In the genomic region with DNA sequence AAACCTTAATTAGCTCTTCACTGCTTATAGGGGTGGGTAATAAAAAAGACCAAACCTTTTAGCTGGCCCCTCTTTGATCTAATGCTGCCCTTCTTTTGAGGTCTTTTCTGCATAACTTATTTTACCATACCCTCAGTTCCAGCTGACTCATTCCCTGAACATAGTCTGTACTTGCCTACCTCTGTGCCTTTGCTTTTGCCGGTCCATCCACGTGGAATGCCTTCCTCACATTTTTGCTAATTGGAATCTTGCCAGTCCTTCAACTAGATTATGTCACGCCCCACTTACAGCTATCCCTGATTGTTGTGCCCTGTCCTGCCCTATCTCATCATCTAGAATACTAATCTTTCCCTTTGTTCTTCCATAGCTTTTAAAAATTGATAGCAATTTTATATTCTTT, we compare ENCODE assay signal across 20 cellular contexts. TPM values are rescaled to one million over a fixed set of nuclear protein-coding genes. Genes with fewer than 3 reads are reported as not detected.
DNase-seq lines count a peak whose midpoint lies in the region; ATAC-seq and TF ChIP-seq lines count a peak whose summit lies in the region.
"Had no signal": no experiment of that assay in that cellular context is flagged by ENCODE, and none has a peak within 500 bp of the region (broad histone marks: within the 10 kb centered on the region; RNA-seq: fewer than 3 reads in every experiment).

No MANE protein-coding gene starts in this region.

- no peak overlapping the region for H3K4me3 ChIP-seq in fibroblast of the aortic adventitia (ENCODE audit: low read depth, low read length)
- H3K4me3 ChIP-seq: coronary artery, gastroesophageal sphincter, left lung, right atrium auricular region had no signal

- no peak overlapping the region; the same call in 1 of the 2 replicates for H3K4me3 Mint-ChIP-seq in HFFc6
- no peak overlapping the region for H3K4me3 Mint-ChIP-seq in activated T-cell treated with anti-CD3 and anti-CD28 coated beads, Interleukin-2, amount 50 U/mL, for 4 hours
- no peak overlapping the region for H3K4me3 Mint-ChIP-seq in activated T-helper 1 cell treated with anti-CD3 and anti-CD28 coated beads, Interleukin-12 subunit alpha, Interleukin-12 subunit beta, Interleukin-2, Interleukin-4 antibody, amounts not matched to agents 30 ng/mL and 10 ng/mL and 1 ng/mL, durations not matched to agents 14 hours and 24 hours and 36 hours
- H3K4me3 Mint-ChIP-seq: CD14-positive monocyte had no signal

- H3K9me3 Mint-ChIP-seq in HFFc6: no peaks in the 10 kb centered on the region
- no peaks in the 10 kb centered on the region for H3K9me3 Mint-ChIP-seq in activated T-cell treated with anti-CD3 and anti-CD28 coated beads, Interleukin-2, amount 50 U/mL, for 4 hours
- no peaks in the 10 kb centered on the region for H3K9me3 Mint-ChIP-seq in activated T-helper 1 cell treated with anti-CD3 and anti-CD28 coated beads, Interleukin-12 subunit alpha, Interleukin-12 subunit beta, Interleukin-2, Interleukin-4 antibody, amounts not matched to agents 30 ng/mL and 10 ng/mL and 1 ng/mL, durations not matched to agents 14 hours and 24 hours and 36 hours
- H3K9me3 Mint-ChIP-seq: CD14-positive monocyte had no signal

- no peak for ATAC-seq in activated T-cell treated with anti-CD3 and anti-CD28 coated beads, Interleukin-2, amount 50 U/mL, for 4 hours
- ATAC-seq in HG02759 (IDR thresholded peaks at IDR 0.05; ENCODE audit: unreplicated experiment): no peak
- ATAC-seq: gastroesophageal sphincter, left lung had no signal

- intact Hi-C loops in activated T-helper 1 cell treated with anti-CD3 and anti-CD28 coated beads, Interleukin-12 subunit alpha, Interleukin-12 subunit beta, Interleukin-2, Interleukin-4 antibody, amounts not matched to agents 30 ng/mL and 10 ng/mL and 1 ng/mL, durations not matched to agents 14 hours and 24 hours and 36 hours (cut with micrococcal nuclease): no loop called here

- H3K36me3 Mint-ChIP-seq in HFFc6 (ENCODE audit: low read depth): peaks cover 64% of the 10 kb centered on the region
- H3K36me3 Mint-ChIP-seq in activated T-cell treated with anti-CD3 and anti-CD28 coated beads, Interleukin-2, amount 50 U/mL, for 4 hours (ENCODE audit: insufficient read depth): peaks cover 47% of the 10 kb centered on the region
- H3K36me3 Mint-ChIP-seq in activated T-helper 1 cell treated with anti-CD3 and anti-CD28 coated beads, Interleukin-12 subunit alpha, Interleukin-12 subunit beta, Interleukin-2, Interleukin-4 antibody, amounts not matched to agents 30 ng/mL and 10 ng/mL and 1 ng/mL, durations not matched to agents 14 hours and 24 hours and 36 hours (ENCODE audit: low read depth): peaks cover 63% of the 10 kb centered on the region

- DNase-seq in A172 (ENCODE audit: low spot score) (peak; percentile 16), HFFc6 (peak; percentile 32), astrocyte of the hippocampus (ENCODE audit: low read depth, low spot score) (peak; percentile 65), fibroblast of the aortic adventitia (ENCODE audit: low read depth) (peak; percentile 13), NOMO-1 treated with dmso at 0.1 percent for 144 hours (lab: John Stamatoyannopoulos, UW; ENCODE audit: unreplicated experiment) (no peak)
- no peak for DNase-seq in activated T-cell treated with anti-CD3 and anti-CD28 coated beads, Interleukin-2, amount 50 U/mL, for 4 hours
- DNase-seq in activated T-helper 1 cell treated with anti-CD3 and anti-CD28 coated beads, Interleukin-12 subunit alpha, Interleukin-12 subunit beta, Interleukin-2, Interleukin-4 antibody, amounts not matched to agents 30 ng/mL and 10 ng/mL and 1 ng/mL, durations not matched to agents 14 hours and 24 hours and 36 hours (ENCODE audit: low spot score): no peak
- DNase-seq: activated CD4-positive, alpha-beta T cell treated with anti-CD3 and anti-CD28 coated beads for 48 hours; activated CD8-positive, alpha-beta memory T cell treated with anti-CD3 and anti-CD28 coated beads, Interleukin-2, amount 50 U/mL, for 4 hours; HCEC 1CT; KBM-7; left lung; NCI-H187 treated with DMSO at 0.1 percent for 48 hours; NCI-H446 treated with DMSO at 0.1 percent for 48 hours; nucleus accumbens had no signal

- H3K4me1 Mint-ChIP-seq in HFFc6 (ENCODE audit: low read depth): peaks cover 47% of the 10 kb centered on the region
- H3K4me1 Mint-ChIP-seq in activated T-cell treated with anti-CD3 and anti-CD28 coated beads, Interleukin-2, amount 50 U/mL, for 4 hours (ENCODE audit: low read depth): peaks cover 19% of the 10 kb centered on the region
- peaks cover 13% of the 10 kb centered on the region for H3K4me1 Mint-ChIP-seq in activated T-helper 1 cell treated with anti-CD3 and anti-CD28 coated beads, Interleukin-12 subunit alpha, Interleukin-12 subunit beta, Interleukin-2, Interleukin-4 antibody, amounts not matched to agents 30 ng/mL and 10 ng/mL and 1 ng/mL, durations not matched to agents 14 hours and 24 hours and 36 hours (ENCODE audit: low read depth)

- peak overlapping the region; percentile 29 for H3K27ac Mint-ChIP-seq in HFFc6
- no peak overlapping the region for H3K27ac Mint-ChIP-seq in activated T-helper 1 cell treated with anti-CD3 and anti-CD28 coated beads, Interleukin-12 subunit alpha, Interleukin-12 subunit beta, Interleukin-2, Interleukin-4 antibody, amounts not matched to agents 30 ng/mL and 10 ng/mL and 1 ng/mL, durations not matched to agents 14 hours and 24 hours and 36 hours

- H3K27me3 Mint-ChIP-seq in HFFc6 (ENCODE audit: insufficient read depth): no peaks in the 10 kb centered on the region
- H3K27me3 Mint-ChIP-seq in activated T-cell treated with anti-CD3 and anti-CD28 coated beads, Interleukin-2, amount 50 U/mL, for 4 hours (ENCODE audit: low read depth): no peaks in the 10 kb centered on the region
- H3K27me3 Mint-ChIP-seq in activated T-helper 1 cell treated with anti-CD3 and anti-CD28 coated beads, Interleukin-12 subunit alpha, Interleukin-12 subunit beta, Interleukin-2, Interleukin-4 antibody, amounts not matched to agents 30 ng/mL and 10 ng/mL and 1 ng/mL, durations not matched to agents 14 hours and 24 hours and 36 hours (ENCODE audit: insufficient read depth): no peaks in the 10 kb centered on the region

- TF ChIP-seq CTCF in HFFc6 (IDR thresholded peaks at IDR 0.05) (no peak), fibroblast of the aortic adventitia (IDR thresholded peaks at IDR 0.05; ENCODE audit: insufficient read depth, low read length) (no peak)

RNA-seq across cellular contexts. Expression of gene FAF2, which starts 44.2 kb away (rescaled TPM):
- 57.3 and 59.7 TPM in 2 replicates for total RNA-seq in A172 (2014; rRNA removed; shearing (Covaris generic))
- total RNA-seq in HFFc6 (2021; fragmentation: NEBNext Ultra II Directional; extraction: Animal tissue kit (Norgen Biotek cat#: 25700)): 10 to 100 TPM; 43.4 to 53.1 (median 49.3) TPM
- total RNA-seq in fibroblast of the aortic adventitia (ENCODE audit: low replicate concordance): 42.3 and 45.3 TPM in 2 replicates
- 10 to 100 TPM; 43.0 to 50.1 (median 43.2) TPM for total RNA-seq in activated T-cell treated with anti-CD3 and anti-CD28 coated beads, Interleukin-2, amount 50 U/mL, for 4 hours
- total RNA-seq in activated T-helper 1 cell treated with anti-CD3 and anti-CD28 coated beads, Interleukin-12 subunit alpha, Interleukin-12 subunit beta, Interleukin-2, Interleukin-4 antibody, amounts not matched to agents 30 ng/mL and 10 ng/mL and 1 ng/mL, durations not matched to agents 14 hours and 24 hours and 36 hours: 46.0 and 47.3 TPM in 2 replicates

RNA-seq across cellular contexts. Expression of gene RNF44, which starts 44.8 kb away (rescaled TPM):
- total RNA-seq in A172 (2014; rRNA removed; shearing (Covaris generic)): 8.1 and 9.2 TPM in 2 replicates
- total RNA-seq in HFFc6 (2021; fragmentation: NEBNext Ultra II Directional; extraction: Animal tissue kit (Norgen Biotek cat#: 25700)): 10 to 100 TPM; 10.6 to 13.4 (median 11.3) TPM
- 3.1 and 4.8 TPM in 2 replicates for total RNA-seq in fibroblast of the aortic adventitia (ENCODE audit: low replicate concordance)
- 10 to 100 TPM; 55.0 to 58.5 (median 58.4) TPM for total RNA-seq in activated T-cell treated with anti-CD3 and anti-CD28 coated beads, Interleukin-2, amount 50 U/mL, for 4 hours
- total RNA-seq in activated T-helper 1 cell treated with anti-CD3 and anti-CD28 coated beads, Interleukin-12 subunit alpha, Interleukin-12 subunit beta, Interleukin-2, Interleukin-4 antibody, amounts not matched to agents 30 ng/mL and 10 ng/mL and 1 ng/mL, durations not matched to agents 14 hours and 24 hours and 36 hours: 78.0 and 80.3 TPM in 2 replicates

RNA-seq across cellular contexts. Expression of gene CDHR2, which starts 56.7 kb away (rescaled TPM):
- 0.12 TPM in 1 of 2 replicates, not detected in the other for total RNA-seq in A172 (2014; rRNA removed; shearing (Covaris generic))
- total RNA-seq in HFFc6 (2021; fragmentation: NEBNext Ultra II Directional; extraction: Animal tissue kit (Norgen Biotek cat#: 25700)): not detected
- not detected in 2 replicates for total RNA-seq in fibroblast of the aortic adventitia (ENCODE audit: low replicate concordance)
- total RNA-seq in activated T-cell treated with anti-CD3 and anti-CD28 coated beads, Interleukin-2, amount 50 U/mL, for 4 hours: under 1 TPM; 0.29 to 0.43 (median 0.33) TPM
- total RNA-seq in activated T-helper 1 cell treated with anti-CD3 and anti-CD28 coated beads, Interleukin-12 subunit alpha, Interleukin-12 subunit beta, Interleukin-2, Interleukin-4 antibody, amounts not matched to agents 30 ng/mL and 10 ng/mL and 1 ng/mL, durations not matched to agents 14 hours and 24 hours and 36 hours: 0.08 and 0.42 TPM in 2 replicates

Comparison
In these comparisons a context has a peak if more than half of its experiments do, and no peak if none do; other contexts are left out.
1. DNase-seq: peak in A172 (single experiment), HFFc6 (single experiment), astrocyte of the hippocampus (single experiment) and fibroblast of the aortic adventitia (single experiment); none in activated T-cell treated with anti-CD3 and anti-CD28 coated beads, Interleukin-2, amount 50 U/mL, for 4 hours (single experiment), activated T-helper 1 cell treated with anti-CD3 and anti-CD28 coated beads, Interleukin-12 subunit alpha, Interleukin-12 subunit beta, Interleukin-2, Interleukin-4 antibody, amounts not matched to agents 30 ng/mL and 10 ng/mL and 1 ng/mL, durations not matched to agents 14 hours and 24 hours and 36 hours (single experiment) and NOMO-1 treated with dmso at 0.1 percent for 144 hours (single experiment).